In the genomic region with DNA sequence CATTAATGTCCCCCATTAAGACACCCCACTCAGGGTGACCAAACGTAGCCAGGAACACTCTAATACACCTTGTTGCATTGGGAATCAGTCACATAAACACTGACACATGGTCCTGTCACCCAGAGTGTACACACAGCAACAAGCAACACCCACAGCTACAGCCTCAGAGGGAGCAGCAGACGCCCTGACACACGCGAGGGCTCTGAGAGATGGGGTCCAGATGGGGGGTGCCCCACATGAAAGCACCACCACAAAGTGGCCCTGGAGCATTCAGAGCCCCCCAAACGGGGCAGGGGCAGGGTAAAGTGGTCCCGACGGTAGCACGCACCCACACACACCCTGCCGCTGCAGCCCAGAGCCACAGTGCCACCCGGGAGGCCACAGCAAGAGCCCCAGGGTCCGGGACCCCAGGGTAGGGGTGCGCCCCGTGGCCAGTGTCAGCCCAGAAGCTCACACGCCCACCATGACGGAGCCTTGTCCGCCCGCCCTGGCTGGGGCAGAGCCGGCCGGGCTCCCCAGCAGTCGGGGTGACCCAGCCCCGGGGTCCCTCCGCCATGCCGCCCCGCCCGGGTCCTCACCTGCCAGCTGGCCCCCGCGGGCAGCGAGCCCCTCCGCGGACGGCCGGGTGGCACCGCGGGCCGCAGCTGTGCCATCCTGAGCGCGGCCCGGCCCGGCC, we compare ENCODE assay signal across 9 cellular contexts. TPM values are rescaled to one million over a fixed set of nuclear protein-coding genes. Genes with fewer than 3 reads are reported as not detected.
DNase-seq lines count a peak whose midpoint lies in the region; ATAC-seq, FAIRE-seq and TF ChIP-seq lines count a peak whose summit lies in the region.
"Had no signal": no experiment of that assay in that cellular context is flagged by ENCODE, and none has a peak within 500 bp of the region (broad histone marks: within the 10 kb centered on the region; RNA-seq: fewer than 3 reads in every experiment).

No MANE protein-coding gene starts in this region.

- intact Hi-C loops in kidney (cut with DNase I): no loop called here

- FAIRE-seq in kidney (lab: Jason Lieb, UNC): no peak

- H3K27ac Mint-ChIP-seq in T-helper 1 cell treated with Interleukin-12 subunit alpha and Interleukin-12 subunit beta and Interleukin-4 antibody, amounts not matched to agents 30 μg/mL and 1 μg/mL, for 36 hours: no peak overlapping the region
- no peak overlapping the region for H3K27ac Mint-ChIP-seq in activated naive CD8-positive, alpha-beta T cell treated with anti-CD3 and anti-CD28 coated beads for 36 hours
- H3K27ac Mint-ChIP-seq in stimulated activated memory B cell treated with anti-CD40 and anti-IgM and Interleukin-4, amounts not matched to agents 10 μg/mL and 1 μg/mL and 100 μg/mL, for 72 hours: no peak overlapping the region

- peaks cover 13% of the 10 kb centered on the region for H3K27me3 Mint-ChIP-seq in T-helper 1 cell treated with Interleukin-12 subunit alpha and Interleukin-12 subunit beta and Interleukin-4 antibody, amounts not matched to agents 30 μg/mL and 1 μg/mL, for 36 hours (ENCODE audit: low read depth)
- peaks cover 43% of the 10 kb centered on the region for H3K27me3 Mint-ChIP-seq in activated naive CD8-positive, alpha-beta T cell treated with anti-CD3 and anti-CD28 coated beads for 36 hours
- H3K27me3 Mint-ChIP-seq in stimulated activated memory B cell treated with anti-CD40 and anti-IgM and Interleukin-4, amounts not matched to agents 10 μg/mL and 1 μg/mL and 100 μg/mL, for 72 hours: peaks cover 73% of the 10 kb centered on the region

- H3K4me1 ChIP-seq in kidney (ENCODE audit: control insufficient read depth in 1 of 2, insufficient read depth in 1 of 2, low read depth in 1 of 2, low read length in 2 of 2): peaks cover 19 to 22% of the 10 kb centered on the region in 2 donors

- peak overlapping the region; percentile 57 to 64 for H3K4me3 ChIP-seq in kidney (ENCODE audit: low read length in 2 of 2)

- ATAC-seq in stimulated activated memory B cell treated with anti-CD40 and anti-IgM and Interleukin-4, amounts not matched to agents 10 μg/mL and 1 μg/mL and 100 μg/mL, for 72 hours: no peak

- no peak for DNase-seq in T-helper 1 cell
- DNase-seq in activated naive CD8-positive, alpha-beta T cell treated with anti-CD3 and anti-CD28 coated beads for 36 hours: no peak
- no peak for DNase-seq in kidney
- no peak for DNase-seq in cerebellar cortex (ENCODE audit: low spot score)
- DNase-seq in iPS-NIHi11 (ENCODE audit: low spot score): no peak
- no peak for DNase-seq in effector CD8-positive, alpha-beta T cell (lab: John Stamatoyannopoulos, UW)
- DNase-seq: cerebellar nuclear complex had no signal

- H3K4me1 Mint-ChIP-seq in T-helper 1 cell treated with Interleukin-12 subunit alpha and Interleukin-12 subunit beta and Interleukin-4 antibody, amounts not matched to agents 30 μg/mL and 1 μg/mL, for 36 hours (ENCODE audit: low read depth): peaks cover 8% of the 10 kb centered on the region
- H3K4me1 Mint-ChIP-seq in activated naive CD8-positive, alpha-beta T cell treated with anti-CD3 and anti-CD28 coated beads for 36 hours: peaks cover 1% of the 10 kb centered on the region
- H3K4me1 Mint-ChIP-seq in stimulated activated memory B cell treated with anti-CD40 and anti-IgM and Interleukin-4, amounts not matched to agents 10 μg/mL and 1 μg/mL and 100 μg/mL, for 72 hours: no peaks in the 10 kb centered on the region

- peak overlapping the region; percentile 20 to 69 for H3K27ac ChIP-seq in kidney (ENCODE audit: low read depth in 2 of 2, low read length in 2 of 2)

- H3K36me3 ChIP-seq in kidney (ENCODE audit: control insufficient read depth in 1 of 2, insufficient read depth in 2 of 2, low read length in 2 of 2): peaks cover 0 to 3% of the 10 kb centered on the region in 2 donors

- peak overlapping the region; percentile 37 for H3K4me3 Mint-ChIP-seq in T-helper 1 cell treated with Interleukin-12 subunit alpha and Interleukin-12 subunit beta and Interleukin-4 antibody, amounts not matched to agents 30 μg/mL and 1 μg/mL, for 36 hours
- H3K4me3 Mint-ChIP-seq in activated naive CD8-positive, alpha-beta T cell treated with anti-CD3 and anti-CD28 coated beads for 36 hours: peak overlapping the region; percentile 10
- H3K4me3 Mint-ChIP-seq in stimulated activated memory B cell treated with anti-CD40 and anti-IgM and Interleukin-4, amounts not matched to agents 10 μg/mL and 1 μg/mL and 100 μg/mL, for 72 hours: peak overlapping the region; percentile 18

- no peaks in the 10 kb centered on the region for H3K36me3 Mint-ChIP-seq in T-helper 1 cell treated with Interleukin-12 subunit alpha and Interleukin-12 subunit beta and Interleukin-4 antibody, amounts not matched to agents 30 μg/mL and 1 μg/mL, for 36 hours (ENCODE audit: low read depth)
- H3K36me3 Mint-ChIP-seq in activated naive CD8-positive, alpha-beta T cell treated with anti-CD3 and anti-CD28 coated beads for 36 hours: no peaks in the 10 kb centered on the region
- H3K36me3 Mint-ChIP-seq in stimulated activated memory B cell treated with anti-CD40 and anti-IgM and Interleukin-4, amounts not matched to agents 10 μg/mL and 1 μg/mL and 100 μg/mL, for 72 hours: no peaks in the 10 kb centered on the region

- H3K9me3 Mint-ChIP-seq in T-helper 1 cell treated with Interleukin-12 subunit alpha and Interleukin-12 subunit beta and Interleukin-4 antibody, amounts not matched to agents 30 μg/mL and 1 μg/mL, for 36 hours: no peaks in the 10 kb centered on the region
- no peaks in the 10 kb centered on the region for H3K9me3 Mint-ChIP-seq in activated naive CD8-positive, alpha-beta T cell treated with anti-CD3 and anti-CD28 coated beads for 36 hours
- H3K9me3 Mint-ChIP-seq in stimulated activated memory B cell treated with anti-CD40 and anti-IgM and Interleukin-4, amounts not matched to agents 10 μg/mL and 1 μg/mL and 100 μg/mL, for 72 hours: no peaks in the 10 kb centered on the region

- peak overlapping the region in 1 of 2 donors; percentile 14 for H3K9ac ChIP-seq in kidney (ENCODE audit: low read length in 2 of 2)

- TF ChIP-seq CTCF in kidney (IDR thresholded peaks at IDR 0.05; ENCODE audit: borderline replicate concordance, extremely low read depth, insufficient read depth): no peak

- no peaks in the 10 kb centered on the region for H3K9me3 ChIP-seq in kidney (ENCODE audit: control insufficient read depth in 1 of 2, low read length in 2 of 2)

RNA-seq across cellular contexts. Expression of a gene that starts 47.3 kb away (rescaled TPM):
- total RNA-seq in activated naive CD8-positive, alpha-beta T cell treated with anti-CD3 and anti-CD28 coated beads for 36 hours: 1 to 10 TPM in 1 of 2 experiments, under 1 TPM in 1; 0.66 to 1.3 TPM
- 39.2 TPM for total RNA-seq in kidney
- 200 TPM for polyA plus RNA-seq in kidney (ENCODE audit: insufficient read depth, low read depth, low replicate concordance)

Comparison
In these comparisons a context has a peak if more than half of its experiments do, and no peak if none do; other contexts are left out.
1. RNA of a gene that starts 47.3 kb away (total RNA-seq): 39.2 TPM in kidney (single experiment); 0.66 to 1.3 TPM in activated naive CD8-positive, alpha-beta T cell treated with anti-CD3 and anti-CD28 coated beads for 36 hours; every median in the first group is over 10 times any median in the second.
2. Peak in every context shown above with its lines, with median percentiles within 50 percentile points of each other: H3K4me3 Mint-ChIP-seq.